Comparison of ENCODE assay signal across 9 cellular contexts in the genomic region with DNA sequence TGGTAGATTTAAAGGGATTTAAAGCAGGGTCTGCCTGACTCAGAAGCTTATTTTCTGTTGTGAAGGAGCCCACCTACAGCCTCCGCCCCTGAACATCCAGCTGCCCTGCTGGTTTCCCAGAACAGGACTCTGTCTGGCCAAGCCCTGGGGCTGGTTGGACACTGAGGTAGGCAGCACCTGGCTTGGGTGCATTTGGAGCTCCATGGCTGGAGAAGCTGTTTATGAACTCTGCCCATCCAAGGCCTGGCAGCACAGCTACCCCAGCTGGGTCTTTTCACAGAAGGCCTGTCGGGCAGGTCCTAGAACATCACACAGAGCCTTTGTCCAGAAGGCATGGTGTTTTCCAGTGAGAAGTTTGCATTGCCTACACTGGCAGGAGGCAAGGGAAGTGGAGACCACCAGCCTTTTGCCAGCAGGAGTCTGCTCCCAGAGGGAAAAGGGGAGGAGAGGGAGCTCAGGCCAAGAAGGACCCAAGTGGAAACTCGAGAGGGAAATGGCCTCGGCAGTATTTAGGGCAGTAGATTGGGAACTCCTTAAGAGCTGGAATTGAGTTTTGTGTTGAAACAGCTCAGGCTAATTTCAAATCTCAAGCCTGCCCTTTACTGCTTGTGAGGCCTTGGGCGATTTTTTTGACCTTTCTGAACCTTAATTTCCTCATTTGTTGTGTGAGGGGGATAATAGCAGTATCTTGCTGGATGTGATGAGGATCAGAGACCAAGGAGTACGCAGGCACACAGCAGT. TPM values are rescaled to one million over a fixed set of nuclear protein-coding genes. Genes with fewer than 3 reads are reported as not detected.
A peak's percentile ranks its signal among the peaks of the same experiment; 100 is the strongest.
DNase-seq lines count a peak whose midpoint lies in the region; ATAC-seq and TF ChIP-seq lines count a peak whose summit lies in the region.
"Had no signal": no experiment of that assay in that cellular context is flagged by ENCODE, and none has a peak within 500 bp of the region (broad histone marks: within the 10 kb centered on the region; RNA-seq: fewer than 3 reads in every experiment).

No MANE protein-coding gene starts in this region.

- POLR2A ChIA-PET in activated CD4-positive, alpha-beta memory T cell treated with anti-CD3 and anti-CD28 coated beads for 36 hours (lab: Charles Lee) = interaction anchor here (0.7 to 3.4 kb wide), 5 partner anchors 9 to 85 kb away, joined by 3 to 29 read pairs (median 5); a partner anchor contains a TSS

- peaks cover under 1 to 74% (median 27%) of the 10 kb centered on the region in 12 donors for H3K4me1 ChIP-seq in heart left ventricle
- peaks cover 0 to 31% (median 19%) of the 10 kb centered on the region in 4 donors for H3K4me1 ChIP-seq in sigmoid colon

- no peaks in the 10 kb centered on the region for H3K9me3 ChIP-seq in heart left ventricle
- no peaks in the 10 kb centered on the region for H3K9me3 ChIP-seq in sigmoid colon

- CTCF ChIA-PET in activated CD4-positive, alpha-beta memory T cell treated with anti-CD3 and anti-CD28 coated beads for 36 hours (lab: Charles Lee) = interaction anchor here (0.8 to 2.7 kb wide), 7 partner anchors 9 to 76 kb away, joined by 3 to 13 read pairs (median 3); no protein-coding TSS in a partner anchor

- DNase-seq in GM12865 (ENCODE audit: low read depth) = no peak
- no peak for DNase-seq in activated CD4-positive, alpha-beta memory T cell treated with anti-CD3 and anti-CD28 coated beads for 36 hours
- DNase-seq in heart left ventricle = no peak
- peak; percentile 54 for DNase-seq in sigmoid colon
- DNase-seq: NK-92 treated with Interleukin-12 subunit alpha and Interleukin-12 subunit beta, amount 100 ng/mL, for 24 hours had no signal

- intact Hi-C loops in activated CD4-positive, alpha-beta memory T cell treated with anti-CD3 and anti-CD28 coated beads for 36 hours (cut with micrococcal nuclease) = no loop called here
- intact Hi-C loops in heart left ventricle (cut with DNase I) (no loop called here), sigmoid colon (cut with DNase I) (no loop called here)

- H3K27ac Mint-ChIP-seq in activated CD4-positive, alpha-beta memory T cell treated with anti-CD3 and anti-CD28 coated beads for 36 hours = peak overlapping the region; percentile 95

- H3K36me3 ChIP-seq in heart left ventricle (no peaks in the 10 kb centered on the region), sigmoid colon (no peaks in the 10 kb centered on the region)

- H3K4me3 ChIP-seq in GM12865 (ENCODE audit: low read depth, low read length) = peak overlapping the region; percentile 51
- H3K4me3 ChIP-seq in heart left ventricle = no peak overlapping the region
- no peak overlapping the region for H3K4me3 ChIP-seq in sigmoid colon

- H3K27me3 Mint-ChIP-seq in activated CD4-positive, alpha-beta memory T cell treated with anti-CD3 and anti-CD28 coated beads for 36 hours = no peaks in the 10 kb centered on the region

- H3K27ac ChIP-seq in heart left ventricle (peak overlapping the region in 10 of 12 donors; percentile 8 to 99 (median 40)), sigmoid colon (peak overlapping the region; percentile 17 to 61 (median 44))

- no peak for TF ChIP-seq EP300 in sigmoid colon (IDR thresholded peaks at IDR 0.05)

- 69 to 89% (median 83%) methylated on average over 5 to 6 of the region's 6 CpGs for WGBS in heart left ventricle, 4 donors
- WGBS in sigmoid colon, 2 donors = 66 to 78% methylated on average over 6 of the region's 6 CpGs

- H3K27me3 ChIP-seq in heart left ventricle (no peaks in the 10 kb centered on the region), sigmoid colon (no peaks in the 10 kb centered on the region)

- peaks cover 1% of the 10 kb centered on the region for H3K36me3 Mint-ChIP-seq in activated CD4-positive, alpha-beta memory T cell treated with anti-CD3 and anti-CD28 coated beads for 36 hours

- no peak for TF ChIP-seq CTCF in GM12865 (IDR thresholded peaks at IDR 0.05; ENCODE audit: insufficient read depth, low read depth, low read length, missing control alignments)
- no peak for TF ChIP-seq CTCF in heart left ventricle (IDR thresholded peaks at IDR 0.05)
- no peak for TF ChIP-seq CTCF in sigmoid colon (IDR thresholded peaks at IDR 0.05)

- peaks cover 5% of the 10 kb centered on the region for H3K9me3 Mint-ChIP-seq in activated CD4-positive, alpha-beta memory T cell treated with anti-CD3 and anti-CD28 coated beads for 36 hours

- no peak overlapping the region for H3K4me3 Mint-ChIP-seq in activated CD4-positive, alpha-beta memory T cell treated with anti-CD3 and anti-CD28 coated beads for 36 hours

- ATAC-seq in heart left ventricle (peak in 2 of 4 donors; percentile 10 to 19), GM21717 (IDR thresholded peaks at IDR 0.05; ENCODE audit: unreplicated experiment) (no peak), GM21737 (IDR thresholded peaks at IDR 0.05; ENCODE audit: unreplicated experiment) (no peak), HG02588 (IDR thresholded peaks at IDR 0.05; ENCODE audit: unreplicated experiment) (no peak), GM18517 (IDR thresholded peaks at IDR 0.05; ENCODE audit: unreplicated experiment) (no peak)

- peaks cover 81% of the 10 kb centered on the region for H3K4me1 Mint-ChIP-seq in activated CD4-positive, alpha-beta memory T cell treated with anti-CD3 and anti-CD28 coated beads for 36 hours (ENCODE audit: low read depth)

- TF ChIP-seq POLR2A in heart left ventricle (IDR thresholded peaks at IDR 0.05) (no peak), sigmoid colon (IDR thresholded peaks at IDR 0.05) (no peak)

RNA-seq across cellular contexts. Expression of a gene that starts 12.4 kb away (rescaled TPM):
- total RNA-seq in activated CD4-positive, alpha-beta memory T cell treated with anti-CD3 and anti-CD28 coated beads for 36 hours = 100 to 1,000 TPM; 123 to 141 TPM
- total RNA-seq in heart left ventricle = 10 to 100 TPM; 21.7 to 73.2 (median 44.1) TPM
- 10 to 100 TPM; 18.2 to 30.1 TPM for polyA plus RNA-seq in heart left ventricle
- 100 to 1,000 TPM in 3 of 4 donors, 10 to 100 TPM in 1; 64.3 to 140 (median 127) TPM for total RNA-seq in sigmoid colon
- 100 to 1,000 TPM; 179 to 327 (median 236) TPM for polyA plus RNA-seq in sigmoid colon

RNA-seq across cellular contexts. Expression of a gene that starts 59.6 kb away (rescaled TPM):
- 10 to 100 TPM; 36.4 to 43.9 TPM for total RNA-seq in activated CD4-positive, alpha-beta memory T cell treated with anti-CD3 and anti-CD28 coated beads for 36 hours
- 10 to 100 TPM; 19.3 to 32.4 (median 25.2) TPM for total RNA-seq in heart left ventricle
- polyA plus RNA-seq in heart left ventricle = 10 to 100 TPM; 26.6 to 29.5 TPM
- total RNA-seq in sigmoid colon = 10 to 100 TPM; 19.7 to 36.8 (median 27.5) TPM
- 10 to 100 TPM; 16.2 to 24.7 (median 20.0) TPM for polyA plus RNA-seq in sigmoid colon
